21 cellular contexts compared by ENCODE assay signal in the genomic region with DNA sequence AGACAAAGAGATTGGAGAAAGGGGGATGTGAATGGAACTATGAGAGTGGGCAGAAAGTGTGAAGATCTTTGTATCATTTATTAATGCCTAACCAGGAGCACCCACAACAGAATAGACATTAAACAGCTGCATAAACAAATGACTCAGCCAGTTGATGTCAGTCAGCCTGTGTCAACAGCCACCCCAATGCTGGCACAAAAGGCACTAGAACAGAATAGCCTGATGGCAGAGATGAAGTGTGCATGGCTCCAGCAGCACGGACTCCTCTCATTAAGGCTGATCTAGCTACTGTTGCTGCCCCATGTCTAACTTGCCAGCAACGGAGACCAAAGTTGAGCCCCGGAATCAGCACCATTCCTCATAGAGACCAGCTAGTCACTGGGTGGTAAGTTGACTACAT. TPM values are rescaled to one million over a fixed set of nuclear protein-coding genes. Genes with fewer than 3 reads are reported as not detected.
DNase-seq lines count a peak whose midpoint lies in the region; ATAC-seq and TF ChIP-seq lines count a peak whose summit lies in the region.
"Had no signal": no experiment of that assay in that cellular context is flagged by ENCODE, and none has a peak within 500 bp of the region (broad histone marks: within the 10 kb centered on the region; RNA-seq: fewer than 3 reads in every experiment).

No MANE protein-coding gene starts in this region.

- peak; percentile 54 to 74 (median 68) for ATAC-seq in right lobe of liver
- ATAC-seq: activated CD8-positive, alpha-beta T cell treated with anti-CD3 and anti-CD28 coated beads, Interleukin-2, amount 10 ng/mL, durations not matched to agents 7 days and 5 days; CD8-positive, alpha-beta T cell; left colon had no signal

- H3K36me3 ChIP-seq in mammary epithelial cell (ENCODE audit: insufficient read depth, low read length) (no peaks in the 10 kb centered on the region), right lobe of liver (peaks cover 0 to 8% (median 0%) of the 10 kb centered on the region in 4 donors), adrenal gland (replicated peaks in 1 of 2) (no peaks in the 10 kb centered on the region), prostate gland (no peaks in the 10 kb centered on the region)
- H3K36me3 ChIP-seq: upper lobe of left lung had no signal

- POLR2A ChIA-PET in MCF 10A (lab: Yijun Ruan, JAX) = interaction anchor here (0.6 kb wide), 1 partner anchor 1206 kb away, joined by 4 read pairs; no protein-coding TSS in a partner anchor

- intact Hi-C loops in MCF 10A (cut with micrococcal nuclease) (no loop called here), mammary epithelial cell (cut with micrococcal nuclease) (no loop called here), right lobe of liver (cut with DNase I) (no loop called here), adrenal gland (cut with DNase I) (no loop called here), prostate gland (cut with DNase I) (no loop called here)

- H3K9me3 ChIP-seq in mammary epithelial cell (replicated peaks; ENCODE audit: insufficient read depth, low read length) (no peaks in the 10 kb centered on the region), right lobe of liver (no peaks in the 10 kb centered on the region), adrenal gland (replicated peaks in 1 of 3) (no peaks in the 10 kb centered on the region), prostate gland (no peaks in the 10 kb centered on the region)
- H3K9me3 ChIP-seq: upper lobe of left lung had no signal

- TF ChIP-seq CTCF in MCF 10A (IDR thresholded peaks at IDR 0.05; ENCODE audit: unreplicated experiment) (no peak), mammary epithelial cell (conservative IDR thresholded peaks at IDR 0.05 in 1 of 2, IDR thresholded peaks at IDR 0.05 in 1 of 2; ENCODE audit: extremely low read depth in 1 of 2, insufficient read depth in 1 of 2, low read depth in 1 of 2, low read length in 2 of 2) (no peak), right lobe of liver (IDR thresholded peaks at IDR 0.05) (no peak), adrenal gland (IDR thresholded peaks at IDR 0.05) (no peak), prostate gland (IDR thresholded peaks at IDR 0.05) (no peak)

- no peaks in the 10 kb centered on the region for H3K79me2 ChIP-seq in mammary epithelial cell (ENCODE audit: insufficient read depth, low read length)
- H3K79me2 ChIP-seq: hepatocyte, parathyroid adenoma had no signal

- H3K4me1 Mint-ChIP-seq in MCF 10A (ENCODE audit: insufficient read depth, unreplicated experiment) = peaks cover 17% of the 10 kb centered on the region

- no peak overlapping the region for H3K27ac Mint-ChIP-seq in MCF 10A (ENCODE audit: low read depth, unreplicated experiment)
- H3K27ac Mint-ChIP-seq: activated CD8-positive, alpha-beta T cell treated with anti-CD3 and anti-CD28 coated beads, Interleukin-2, amount 10 ng/mL, durations not matched to agents 7 days and 5 days; CD8-positive, alpha-beta T cell had no signal

- TF ChIP-seq POLR2A in right lobe of liver (IDR thresholded peaks at IDR 0.05) (peak; percentile 83), adrenal gland (IDR thresholded peaks at IDR 0.05) (no peak), prostate gland (IDR thresholded peaks at IDR 0.05) (no peak)

- no peak overlapping the region for H3K9ac ChIP-seq in mammary epithelial cell (ENCODE audit: insufficient read depth, low read length)
- H3K9ac ChIP-seq: parathyroid adenoma had no signal

- H3K27me3 ChIP-seq in mammary epithelial cell (ENCODE audit: insufficient read depth, low read length) (no peaks in the 10 kb centered on the region), right lobe of liver (no peaks in the 10 kb centered on the region), adrenal gland (no peaks in the 10 kb centered on the region), prostate gland (replicated peaks; ENCODE audit: insufficient read depth) (no peaks in the 10 kb centered on the region)
- H3K27me3 ChIP-seq: hepatocyte, upper lobe of left lung had no signal

- H2AFZ ChIP-seq in mammary epithelial cell (ENCODE audit: low read depth, low read length) = no peak overlapping the region
- H2AFZ ChIP-seq: hepatocyte, parathyroid adenoma had no signal

- no peak overlapping the region for H3K4me3 Mint-ChIP-seq in MCF 10A (ENCODE audit: unreplicated experiment)
- H3K4me3 Mint-ChIP-seq: activated CD8-positive, alpha-beta T cell treated with anti-CD3 and anti-CD28 coated beads, Interleukin-2, amount 10 ng/mL, durations not matched to agents 7 days and 5 days; CD8-positive, alpha-beta T cell had no signal

- H3K27ac ChIP-seq in mammary epithelial cell (ENCODE audit: insufficient read depth, low read depth, low read length) (no peak overlapping the region), right lobe of liver (peak overlapping the region; percentile 58 to 97 (median 95)), adrenal gland (no peak overlapping the region), prostate gland (no peak overlapping the region)
- H3K27ac ChIP-seq: hepatocyte, parathyroid adenoma, upper lobe of left lung had no signal

- CTCF ChIA-PET in MCF 10A (lab: Yijun Ruan, JAX) = interaction anchor here (0.7 to 1.1 kb wide), 2 partner anchors 30 to 409 kb away, joined by 4 read pairs; no protein-coding TSS in a partner anchor
- CTCF ChIA-PET in mammary epithelial cell (lab: Charles Lee; ENCODE audit: low non-redundant PET) = no interaction called here

- H3K9me3 Mint-ChIP-seq in MCF 10A (ENCODE audit: unreplicated experiment) = no peaks in the 10 kb centered on the region
- H3K9me3 Mint-ChIP-seq: CD8-positive, alpha-beta T cell had no signal

- peak; percentile 27 for DNase-seq in MCF 10A (ENCODE audit: unreplicated experiment)
- no peak for DNase-seq in mammary epithelial cell
- DNase-seq in amygdala (lab: John Stamatoyannopoulos, UW) = peak in 37 of 56 donors; percentile 6 to 79 (median 40)
- peak; percentile 62 to 83 (median 74) for DNase-seq in right lobe of liver
- DNase-seq in adrenal gland = no peak
- DNase-seq in HK-2 (ENCODE audit: unreplicated experiment) = no peak
- DNase-seq in NCI-H2081 treated with DMSO at 0.1 percent for 48 hours (lab: John Stamatoyannopoulos, UW) = no peak
- DNase-seq in prostate gland (ENCODE audit: low spot score) = no peak
- DNase-seq: activated CD8-positive, alpha-beta T cell treated with anti-CD3 and anti-CD28 coated beads, Interleukin-2, amount 10 ng/mL, durations not matched to agents 7 days and 5 days; CD8-positive, alpha-beta T cell; effector CD8-positive, alpha-beta T cell; left colon; stimulated activated naive CD4-positive, alpha-beta T cell; SW 1271; upper lobe of left lung had no signal

- dilution Hi-C loops in mammary epithelial cell (cut with HindIII; ENCODE audit: low sequenced_read_pairs) = no loop called here

- H3K4me3 ChIP-seq in mammary epithelial cell (replicated peaks in 1 of 3; ENCODE audit: insufficient read depth in 1 of 3, low read depth in 2 of 3, low read length in 3 of 3) = no peak overlapping the region
- H3K4me3 ChIP-seq in right lobe of liver = peak overlapping the region in 1 of 3 donors; percentile 20
- H3K4me3 ChIP-seq in adrenal gland = no peak overlapping the region
- no peak overlapping the region for H3K4me3 ChIP-seq in prostate gland
- H3K4me3 ChIP-seq: hepatocyte, upper lobe of left lung had no signal

- H4K20me1 ChIP-seq in mammary epithelial cell (ENCODE audit: insufficient read depth, low read length) = no peaks in the 10 kb centered on the region

- BruUV-seq in MCF 10A (replicated peaks; lab: Mats Ljungman, UMichigan) (no TSS peak), mammary epithelial cell (replicated peaks; lab: Mats Ljungman, UMichigan) (no TSS peak)

- whole genome bisulfite sequencing in mammary epithelial cell (ENCODE audit: low coverage, missing lambda C conversion rate) = 84% methylated on average over 3 of the region's 3 CpGs
- WGBS in right lobe of liver (ENCODE audit: insufficient coverage, low coverage, low lambda C conversion rate, missing lambda C conversion rate) = no CpG with 5 or more reads among the region's 3 CpGs
- WGBS in adrenal gland, 4 donors = 83 to 94% (median 88%) methylated on average over 1 to 3 of the region's 3 CpGs
- 90% methylated on average over 3 of the region's 3 CpGs for WGBS in prostate gland

- H3K36me3 Mint-ChIP-seq in MCF 10A (ENCODE audit: insufficient read depth, unreplicated experiment) = no peaks in the 10 kb centered on the region
- H3K36me3 Mint-ChIP-seq: CD8-positive, alpha-beta T cell had no signal

- peaks cover 25% of the 10 kb centered on the region for H3K27me3 Mint-ChIP-seq in MCF 10A (ENCODE audit: insufficient read depth, unreplicated experiment)

- in situ Hi-C loops in mammary epithelial cell (cut with MboI; ENCODE audit: low sequenced_read_pairs in 2 of 2) = no loop called here

- no peak overlapping the region for H3K4me2 ChIP-seq in mammary epithelial cell (ENCODE audit: insufficient read depth, low read depth, low read length)
- H3K4me2 ChIP-seq: hepatocyte had no signal

- H3K4me1 ChIP-seq in mammary epithelial cell (ENCODE audit: insufficient read depth, low read length) = peaks cover 5% of the 10 kb centered on the region
- H3K4me1 ChIP-seq in right lobe of liver = peaks cover 0 to 65% (median 15%) of the 10 kb centered on the region in 4 donors
- H3K4me1 ChIP-seq in adrenal gland (replicated peaks in 1 of 2) = peaks cover 9 to 18% of the 10 kb centered on the region in 2 donors
- no peaks in the 10 kb centered on the region for H3K4me1 ChIP-seq in prostate gland (replicated peaks)
- H3K4me1 ChIP-seq: parathyroid adenoma had no signal

RNA-seq across cellular contexts. Expression of gene CPB2, which starts 7.8 kb away (rescaled TPM):
- total RNA-seq in MCF 10A (2022) = not detected in 2 replicates
- not detected for total RNA-seq in mammary epithelial cell
- polyA plus RNA-seq in mammary epithelial cell = not detected
- not detected for polyA minus RNA-seq in mammary epithelial cell
- 100 to 1,000 TPM; 342 to 693 (median 554) TPM for total RNA-seq in right lobe of liver
- total RNA-seq in adrenal gland = under 1 TPM in 1 of 8 donors, not detected in 7; 0.23 TPM
- polyA plus RNA-seq in adrenal gland = under 1 TPM in 1 of 3 donors, not detected in 2; 0.22 TPM
- under 1 TPM in 1 of 2 donors, not detected in 1; 0.85 TPM for total RNA-seq in prostate gland
- total RNA-seq: activated CD8-positive, alpha-beta T cell treated with anti-CD3 and anti-CD28 coated beads, Interleukin-2, amount 10 ng/mL, durations not matched to agents 7 days and 5 days; cardiac septum; CD8-positive, alpha-beta T cell; fibroblast of lung; left colon; NCI-H460; RPMI7951 had no signal
- polyA plus RNA-seq: fibroblast of lung had no signal

RNA-seq across cellular contexts. Expression of gene ZC3H13, which starts 44.5 kb away (rescaled TPM):
- total RNA-seq in MCF 10A (2022) (33.9 and 39.0 TPM in 2 replicates), mammary epithelial cell (10 to 100 TPM; 14.7 to 36.7 TPM), right lobe of liver (10 to 100 TPM; 20.3 to 52.8 (median 50.3) TPM), adrenal gland (10 to 100 TPM; 11.2 to 43.9 (median 22.5) TPM), prostate gland (10 to 100 TPM; 24.4 to 26.9 TPM)
- polyA plus RNA-seq in mammary epithelial cell (2.2 TPM), adrenal gland (10 to 100 TPM; 12.2 to 31.8 (median 25.0) TPM)
- polyA minus RNA-seq in mammary epithelial cell = 12.5 TPM

Comparison
In these comparisons a context has a peak if more than half of its experiments do, and no peak if none do; other contexts are left out.
1. DNase-seq: peak in MCF 10A (single experiment), amygdala (37 of 56) and right lobe of liver (3 of 3); none in mammary epithelial cell (single experiment), adrenal gland (0 of 7), HK-2 (single experiment), NCI-H2081 treated with DMSO at 0.1 percent for 48 hours (single experiment) and prostate gland (single experiment).
2. H3K27ac ChIP-seq: peak in right lobe of liver (3 of 3); none in mammary epithelial cell (single experiment), adrenal gland (0 of 5) and prostate gland (0 of 2).
3. RNA of gene CPB2, which starts 7.8 kb away (total RNA-seq): 342 to 693 TPM in right lobe of liver; 0.85 TPM in prostate gland, not detected in MCF 10A, not detected in mammary epithelial cell and 0.23 TPM in adrenal gland; every median in the first group is over 100 times any median in the second.